Comparison of ENCODE assay signal across 21 cellular contexts in the genomic region with DNA sequence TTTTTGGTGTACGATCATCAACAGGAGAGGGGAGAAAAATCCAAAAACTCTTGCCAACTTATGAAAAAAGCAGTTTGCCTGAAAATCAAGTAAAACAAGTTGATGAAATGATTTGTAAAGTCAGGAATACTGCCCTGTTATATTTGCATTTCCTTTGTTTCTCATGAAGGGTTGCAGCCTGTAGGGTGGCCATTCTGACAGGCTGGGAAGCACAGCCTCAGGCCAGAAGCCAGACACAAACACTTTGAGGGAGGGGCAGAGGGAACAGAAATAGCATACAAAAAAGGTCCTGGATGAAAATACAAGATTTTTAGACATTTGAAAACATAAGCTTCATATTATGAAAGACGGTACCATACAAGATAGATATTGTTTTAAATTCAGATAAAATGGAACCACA.
"Had no signal": no experiment of that assay in that cellular context is flagged by ENCODE, and none has a peak within 500 bp of the region (broad histone marks: within the 10 kb centered on the region; RNA-seq: fewer than 3 reads in every experiment).

No MANE protein-coding gene starts in this region.

- H3K4me3 ChIP-seq: mucosa of descending colon, tibial artery, uterus had no signal

- H3K27me3 ChIP-seq: brain microvascular endothelial cell, neutrophil, tibial artery, uterus had no signal

- H3K4me1 ChIP-seq: uterus had no signal

- H3K36me3 Mint-ChIP-seq: activated naive CD4-positive, alpha-beta T cell treated with anti-CD3 and anti-CD28 coated beads, Interleukin-2, amount 50 U/mL, for 72 hours; naive thymus-derived CD8-positive, alpha-beta T cell had no signal

- H3K36me3 ChIP-seq: brain microvascular endothelial cell, neutrophil, tibial artery, uterus had no signal

- H3K27me3 Mint-ChIP-seq: activated CD4-positive, alpha-beta memory T cell treated with anti-CD3 and anti-CD28 coated beads, Interleukin-2, amount 10 ng/mL, durations not matched to agents 7 days and 5 days; activated T-cell treated with anti-CD3 and anti-CD28 coated beads, Interleukin-2, amount 50 U/mL, for 24 hours; dendritic cell treated with granulocyte-macrophage colony-stimulating factor and Interleukin-4, amounts not matched to agents 40 ng/mL and 50 ng/mL, for 4 days; naive thymus-derived CD8-positive, alpha-beta T cell; stimulated activated naive B cell treated with anti-CD40 and anti-IgM and Interleukin-4, amounts not matched to agents 10 μg/mL and 1 μg/mL and 100 μg/mL, for 72 hours had no signal

- H3K9me3 Mint-ChIP-seq: activated CD4-positive, alpha-beta memory T cell treated with anti-CD3 and anti-CD28 coated beads, Interleukin-2, amount 10 ng/mL, durations not matched to agents 7 days and 5 days; activated naive CD4-positive, alpha-beta T cell treated with anti-CD3 and anti-CD28 coated beads, Interleukin-2, amount 50 U/mL, for 72 hours; activated T-cell treated with anti-CD3 and anti-CD28 coated beads, Interleukin-2, amount 50 U/mL, for 24 hours; naive thymus-derived CD8-positive, alpha-beta T cell had no signal

- ATAC-seq: activated naive CD4-positive, alpha-beta T cell treated with anti-CD3 and anti-CD28 coated beads, Interleukin-2, amount 50 U/mL, for 72 hours; left colon; mucosa of descending colon; naive thymus-derived CD8-positive, alpha-beta T cell; stimulated activated naive B cell treated with anti-CD40 and anti-IgM and Interleukin-4, amounts not matched to agents 10 μg/mL and 1 μg/mL and 100 μg/mL, for 72 hours had no signal

- FAIRE-seq: frontal cortex had no signal

- H3K27ac Mint-ChIP-seq: activated CD4-positive, alpha-beta memory T cell treated with anti-CD3 and anti-CD28 coated beads, Interleukin-2, amount 10 ng/mL, durations not matched to agents 7 days and 5 days; activated naive CD4-positive, alpha-beta T cell treated with anti-CD3 and anti-CD28 coated beads, Interleukin-2, amount 50 U/mL, for 72 hours; activated T-cell treated with anti-CD3 and anti-CD28 coated beads, Interleukin-2, amount 50 U/mL, for 24 hours had no signal

- DNase-seq: activated CD4-positive, alpha-beta memory T cell treated with anti-CD3 and anti-CD28 coated beads, Interleukin-2, amount 10 ng/mL, durations not matched to agents 7 days and 5 days; activated CD4-positive, alpha-beta T cell treated with anti-CD3 and anti-CD28 coated beads for 4 hours; activated effector memory CD4-positive, alpha-beta T cell treated with Interleukin-2 at 50 U/mL for 16 hours; activated T-cell treated with anti-CD3 and anti-CD28 coated beads, Interleukin-2, amount 50 U/mL, for 24 hours; brain microvascular endothelial cell; cerebellar nuclear complex; effector memory CD4-positive, alpha-beta T cell; head of caudate nucleus; left colon; mucosa of descending colon; naive thymus-derived CD8-positive, alpha-beta T cell; stimulated activated CD4-positive, alpha-beta T cell treated with anti-CD3 and anti-CD28 coated beads, Interleukin-12 subunit alpha, Interleukin-12 subunit beta, amount 100 ng/mL, for 4 hours; stimulated activated CD4-positive, alpha-beta T cell treated with anti-CD3 and anti-CD28 coated beads, Interleukin-2, amount 100 ng/mL, for 24 hours; stimulated activated naive B cell treated with anti-CD40 and anti-IgM and Interleukin-4, amounts not matched to agents 10 μg/mL and 1 μg/mL and 100 μg/mL, for 72 hours; tibial artery; uterus had no signal

- H3K4me1 Mint-ChIP-seq: activated CD4-positive, alpha-beta memory T cell treated with anti-CD3 and anti-CD28 coated beads, Interleukin-2, amount 10 ng/mL, durations not matched to agents 7 days and 5 days had no signal

- H3K4me3 Mint-ChIP-seq: activated CD4-positive, alpha-beta memory T cell treated with anti-CD3 and anti-CD28 coated beads, Interleukin-2, amount 10 ng/mL, durations not matched to agents 7 days and 5 days; activated T-cell treated with anti-CD3 and anti-CD28 coated beads, Interleukin-2, amount 50 U/mL, for 24 hours; dendritic cell treated with granulocyte-macrophage colony-stimulating factor and Interleukin-4, amounts not matched to agents 40 ng/mL and 50 ng/mL, for 4 days; naive thymus-derived CD8-positive, alpha-beta T cell; stimulated activated naive B cell treated with anti-CD40 and anti-IgM and Interleukin-4, amounts not matched to agents 10 μg/mL and 1 μg/mL and 100 μg/mL, for 72 hours had no signal

- H3K9me3 ChIP-seq: mucosa of descending colon, neutrophil, tibial artery, uterus had no signal

- H3K27ac ChIP-seq: brain microvascular endothelial cell, neutrophil, tibial artery, uterus, VCaP had no signal
